Comparison of ENCODE assay signal across 8 cellular contexts in the genomic region with DNA sequence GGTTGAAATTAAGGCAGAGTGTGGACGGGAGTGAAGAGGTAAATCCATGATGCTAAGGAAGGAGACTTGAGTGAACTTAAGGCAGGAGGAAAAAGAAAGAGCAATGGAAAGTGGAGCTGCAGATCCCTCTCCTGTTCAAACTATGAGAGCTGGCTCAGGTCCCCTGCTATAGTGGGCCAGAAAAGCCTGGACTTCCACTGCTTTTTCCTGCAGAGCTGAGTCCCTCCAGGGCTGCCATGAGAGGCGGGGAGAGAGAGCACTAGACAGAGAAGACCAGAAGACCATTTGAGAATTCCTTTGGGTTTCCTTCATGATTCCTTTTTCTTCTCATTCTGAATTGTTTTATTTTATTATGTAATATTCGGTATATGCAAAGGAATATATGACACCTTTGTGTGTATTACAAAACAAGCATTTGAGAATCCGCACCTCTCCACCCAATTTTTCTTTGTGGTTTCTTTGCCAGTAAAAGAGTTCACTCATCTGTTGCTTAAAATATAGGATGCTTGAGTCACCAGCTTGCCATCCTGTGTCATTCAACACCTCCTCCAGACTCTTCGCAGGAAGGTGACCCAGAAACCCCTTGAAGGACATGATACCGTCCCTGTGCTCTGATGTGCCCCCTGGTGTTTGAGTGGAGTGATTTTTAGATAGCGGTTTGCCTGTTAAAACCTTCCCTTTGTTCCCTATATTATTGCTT. TPM values are rescaled to one million over a fixed set of nuclear protein-coding genes. Genes with fewer than 3 reads are reported as not detected.
A peak's percentile ranks its signal among the peaks of the same experiment; 100 is the strongest.
DNase-seq lines count a peak whose midpoint lies in the region; ATAC-seq and TF ChIP-seq lines count a peak whose summit lies in the region.

No MANE protein-coding gene starts in this region.

- POLR2A ChIA-PET in Panc1 (lab: Charles Lee), result interaction anchor here (0.7 kb wide), 1 partner anchor 32 kb away, joined by 5 read pairs; no protein-coding TSS in a partner anchor

- H2AFZ ChIP-seq in fibroblast of lung (ENCODE audit: low read length) (no peak overlapping the region), parathyroid adenoma (no peak overlapping the region)

- peak; percentile 58 for DNase-seq in ACHN
- peak; percentile 55 for DNase-seq in GM19238 (ENCODE audit: insufficient read length, low spot score)
- DNase-seq in Panc1 (ENCODE audit: low read depth, low spot score), result peak; percentile 20
- DNase-seq in activated T-cell treated with anti-CD3 and anti-CD28 coated beads, Interleukin-2, amount 50 U/mL, for 24 hours, result peak; percentile 68
- peak; percentile 65 to 77 for DNase-seq in fibroblast of lung (ENCODE audit: low read depth in 2 of 2)
- DNase-seq in vagina (ENCODE audit: extremely low spot score in 2 of 2), result no peak
- DNase-seq in hippocampal formation (lab: John Stamatoyannopoulos, UW), result no peak

- BruUV-seq in Panc1 (replicated peaks; lab: Mats Ljungman, UMichigan), result no TSS peak

- peak; percentile 74 for TF ChIP-seq CTCF in Panc1 (IDR thresholded peaks at IDR 0.05)
- TF ChIP-seq CTCF in fibroblast of lung (conservative IDR thresholded peaks at IDR 0.05 in 1 of 2, IDR thresholded peaks at IDR 0.05 in 1 of 2; ENCODE audit: low read depth in 1 of 2, low read length in 2 of 2), result peak; percentile 59 to 73
- TF ChIP-seq CTCF in parathyroid adenoma (IDR thresholded peaks at IDR 0.05), result peak; percentile 31
- TF ChIP-seq CTCF in vagina (IDR thresholded peaks at IDR 0.05), result peak in 2 of 3 experiments; percentile 16 to 45

- H3K36me3 ChIP-seq in Panc1 (ENCODE audit: control insufficient read depth, insufficient read depth, low read length) (no peaks in the 10 kb centered on the region), fibroblast of lung (ENCODE audit: control insufficient read depth, insufficient read depth, low read length) (no peaks in the 10 kb centered on the region), parathyroid adenoma (ENCODE audit: control insufficient read depth, insufficient read depth, low read length) (no peaks in the 10 kb centered on the region), vagina (no peaks in the 10 kb centered on the region)

- H3K4me1 ChIP-seq in Panc1 (ENCODE audit: control insufficient read depth, insufficient read depth, low read length) (no peaks in the 10 kb centered on the region; the same call in 1 of the 2 replicates), fibroblast of lung (ENCODE audit: control insufficient read depth, extremely low read depth, insufficient read depth, low read length) (peaks cover 5% of the 10 kb centered on the region), parathyroid adenoma (no peaks in the 10 kb centered on the region), vagina (peaks cover 16% of the 10 kb centered on the region)

- H3K79me2 ChIP-seq in fibroblast of lung (ENCODE audit: control insufficient read depth, insufficient read depth, low read length) (peaks cover 25% of the 10 kb centered on the region), parathyroid adenoma (peaks cover 3% of the 10 kb centered on the region)

- H3K27ac Mint-ChIP-seq in activated T-cell treated with anti-CD3 and anti-CD28 coated beads, Interleukin-2, amount 50 U/mL, for 24 hours, result peak overlapping the region; percentile 95

- H3K9me3 Mint-ChIP-seq in activated T-cell treated with anti-CD3 and anti-CD28 coated beads, Interleukin-2, amount 50 U/mL, for 24 hours, result no peaks in the 10 kb centered on the region

- H3K9me3 ChIP-seq in Panc1 (ENCODE audit: control insufficient read depth, insufficient read depth, low read depth, low read length) (no peaks in the 10 kb centered on the region), fibroblast of lung (ENCODE audit: control insufficient read depth, insufficient read depth, low read depth, low read length) (no peaks in the 10 kb centered on the region), parathyroid adenoma (ENCODE audit: control insufficient read depth, low read length) (no peaks in the 10 kb centered on the region), vagina (no peaks in the 10 kb centered on the region)

- H3K4me2 ChIP-seq in fibroblast of lung (ENCODE audit: extremely low read depth, insufficient read depth, low read length) (no peak overlapping the region), parathyroid adenoma (ENCODE audit: low read length) (no peak overlapping the region)

- H3K27ac ChIP-seq in Panc1 (ENCODE audit: low read length) (no peak overlapping the region), fibroblast of lung (ENCODE audit: insufficient read depth, low read length) (no peak overlapping the region), parathyroid adenoma (no peak overlapping the region), vagina (no peak overlapping the region)

- peaks cover 80% of the 10 kb centered on the region for H3K4me1 Mint-ChIP-seq in activated T-cell treated with anti-CD3 and anti-CD28 coated beads, Interleukin-2, amount 50 U/mL, for 24 hours (ENCODE audit: low read depth)

- in situ Hi-C loops in ACHN (cut with HindIII; ENCODE audit: low pct_ligation_motif_present, low pct_unique_long_range_greater_than_20kb, low sequenced_read_pairs), result no loop called here
- in situ Hi-C loops in Panc1 (cut with HindIII; ENCODE audit: low pct_unique_long_range_greater_than_20kb, low sequenced_read_pairs), result no loop called here

- H3K9ac ChIP-seq in fibroblast of lung (ENCODE audit: insufficient read depth, low read length), result no peak overlapping the region
- no peak overlapping the region for H3K9ac ChIP-seq in parathyroid adenoma

- intact Hi-C loops in Panc1 (cut with micrococcal nuclease; ENCODE audit: unreplicated experiment) (loop anchor here (10.0 kb wide), 1 partner anchor 163 kb away; a partner anchor contains a TSS), vagina (cut with DNase I) (no loop called here)

- TF ChIP-seq POLR2A in vagina (IDR thresholded peaks at IDR 0.05), result no peak

- ATAC-seq in Panc1, result peak; percentile 68; the same call in 1 of the 2 replicates

- H3K4me3 Mint-ChIP-seq in activated T-cell treated with anti-CD3 and anti-CD28 coated beads, Interleukin-2, amount 50 U/mL, for 24 hours, result peak overlapping the region; percentile 52

- CTCF ChIA-PET in Panc1 (lab: Charles Lee), result interaction anchor here (0.6 kb wide), 1 partner anchor 155 kb away, joined by 5 read pairs; no protein-coding TSS in a partner anchor

- H4K20me1 ChIP-seq in fibroblast of lung (ENCODE audit: control insufficient read depth, extremely low read depth, insufficient read depth, low read length), result peaks cover 4% of the 10 kb centered on the region

- H3K27me3 Mint-ChIP-seq in activated T-cell treated with anti-CD3 and anti-CD28 coated beads, Interleukin-2, amount 50 U/mL, for 24 hours, result no peaks in the 10 kb centered on the region

- H3K36me3 Mint-ChIP-seq in activated T-cell treated with anti-CD3 and anti-CD28 coated beads, Interleukin-2, amount 50 U/mL, for 24 hours (ENCODE audit: low read depth), result peaks cover 44% of the 10 kb centered on the region

- no peak overlapping the region for H3K4me3 ChIP-seq in Panc1 (ENCODE audit: low read depth in 2 of 2, low read length in 2 of 2)
- H3K4me3 ChIP-seq in fibroblast of lung (replicated peaks in 1 of 4; ENCODE audit: control extremely low read depth in 1 of 4, insufficient read depth in 1 of 4, low read depth in 3 of 4, low read length in 4 of 4), result no peak overlapping the region
- no peak overlapping the region for H3K4me3 ChIP-seq in parathyroid adenoma (ENCODE audit: low read depth, low read length)
- no peak overlapping the region for H3K4me3 ChIP-seq in vagina

- H3K27me3 ChIP-seq in Panc1 (ENCODE audit: control insufficient read depth, insufficient read depth, low read length) (no peaks in the 10 kb centered on the region), fibroblast of lung (ENCODE audit: control insufficient read depth, insufficient read depth, low read length) (no peaks in the 10 kb centered on the region), parathyroid adenoma (ENCODE audit: control insufficient read depth, insufficient read depth, low read length) (no peaks in the 10 kb centered on the region), vagina (no peaks in the 10 kb centered on the region)

RNA-seq across cellular contexts. Expression of a gene that starts 24.4 kb away (rescaled TPM):
- total RNA-seq in Panc1 (2021; ENCODE audit: unreplicated experiment) (73.0 TPM), fibroblast of lung (60.9 and 103 TPM in 2 replicates), vagina (98.0 TPM)
- 96.1 TPM for polyA plus RNA-seq in Panc1 (2012; ENCODE audit: insufficient read length)
- 45.5 and 51.7 TPM in 2 replicates for polyA plus RNA-seq in fibroblast of lung
- 75.7 and 89.5 TPM in 2 replicates for polyA plus RNA-seq in fibroblast of lung (2012)
- 220 and 377 TPM in 2 replicates for polyA minus RNA-seq in fibroblast of lung (ENCODE audit: low replicate concordance)

RNA-seq across cellular contexts. Expression of a gene that starts 56.8 kb away (rescaled TPM):
- total RNA-seq in Panc1 (2021; ENCODE audit: unreplicated experiment) (16.7 TPM), fibroblast of lung (9.2 and 13.7 TPM in 2 replicates), vagina (8.8 TPM)
- 5.7 TPM for polyA plus RNA-seq in Panc1 (2012; ENCODE audit: insufficient read length)
- 3.0 and 5.0 TPM in 2 replicates for polyA plus RNA-seq in fibroblast of lung
- polyA plus RNA-seq in fibroblast of lung (2012), result 3.0 and 4.8 TPM in 2 replicates
- polyA minus RNA-seq in fibroblast of lung (ENCODE audit: low replicate concordance), result 7.5 and 8.3 TPM in 2 replicates

RNA-seq across cellular contexts. Expression of a gene that starts 57.6 kb away (rescaled TPM):
- total RNA-seq in Panc1 (2021; ENCODE audit: unreplicated experiment), result 0.62 TPM
- not detected for polyA plus RNA-seq in Panc1 (2012; ENCODE audit: insufficient read length)
- not detected in 2 replicates for total RNA-seq in fibroblast of lung
- not detected in 2 replicates for polyA plus RNA-seq in fibroblast of lung
- not detected in 2 replicates for polyA plus RNA-seq in fibroblast of lung (2012)
- polyA minus RNA-seq in fibroblast of lung (ENCODE audit: low replicate concordance), result not detected in 2 replicates
- total RNA-seq in vagina, result not detected

Comparison
In these comparisons a context has a peak if more than half of its experiments do, and no peak if none do; other contexts are left out.
1. DNase-seq: peak in ACHN (single experiment), GM19238 (single experiment), Panc1 (single experiment), activated T-cell treated with anti-CD3 and anti-CD28 coated beads, Interleukin-2, amount 50 U/mL, for 24 hours (single experiment) and fibroblast of lung (2 of 2); none in vagina (0 of 2) and hippocampal formation (0 of 2).
2. Peak in every context shown above with its lines, with median percentiles within 50 percentile points of each other: CTCF ChIP-seq.